ENCODE assay signal across 16 cellular contexts in the genomic region with DNA sequence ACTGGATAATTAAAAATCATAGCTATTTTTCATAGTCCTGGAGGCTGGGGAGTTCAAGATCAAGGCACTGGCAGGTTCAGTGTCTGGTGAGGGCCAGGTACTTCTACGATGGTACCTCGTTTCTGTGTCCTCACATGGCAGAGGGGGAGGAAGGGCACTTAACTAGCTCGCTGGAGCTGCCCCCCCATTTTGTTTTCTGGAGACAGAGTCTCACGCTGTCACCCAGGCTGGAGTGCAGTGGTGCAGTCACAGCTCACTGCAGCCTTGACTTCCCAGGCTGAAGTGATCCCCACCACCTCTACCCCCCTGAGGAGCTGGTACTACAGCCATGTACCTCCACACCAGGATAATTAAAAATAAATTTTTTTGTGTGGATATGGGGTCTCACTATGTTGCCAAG. TPM values are rescaled to one million over a fixed set of nuclear protein-coding genes. Genes with fewer than 3 reads are reported as not detected.
DNase-seq lines count a peak whose midpoint lies in the region; ATAC-seq and TF ChIP-seq lines count a peak whose summit lies in the region.
"Had no signal": no experiment of that assay in that cellular context is flagged by ENCODE, and none has a peak within 500 bp of the region (broad histone marks: within the 10 kb centered on the region; RNA-seq: fewer than 3 reads in every experiment).

No MANE protein-coding gene starts in this region.

- no peak overlapping the region for H3K9ac ChIP-seq in smooth muscle cell (ENCODE audit: low read depth)

- peaks cover 11% of the 10 kb centered on the region for H3K36me3 Mint-ChIP-seq in activated naive CD8-positive, alpha-beta T cell treated with anti-CD3 and anti-CD28 coated beads for 36 hours

- no peak for ATAC-seq in heart right ventricle
- ATAC-seq: CD8-positive, alpha-beta T cell; HCT116 had no signal

- TF ChIP-seq CTCF in heart right ventricle (IDR thresholded peaks at IDR 0.05) (no peak), esophagus muscularis mucosa (IDR thresholded peaks at IDR 0.05) (no peak), osteoblast (IDR thresholded peaks at IDR 0.05; ENCODE audit: extremely low read depth, low read depth, low read length) (no peak), smooth muscle cell (IDR thresholded peaks at IDR 0.05; ENCODE audit: borderline replicate concordance, insufficient read depth, poor library complexity, severe bottlenecking) (no peak)

- H3K27ac ChIP-seq in heart right ventricle (no peak overlapping the region), esophagus muscularis mucosa (replicated peaks in 1 of 4) (no peak overlapping the region), osteoblast (ENCODE audit: low read depth, low read length) (peak overlapping the region; percentile 86), smooth muscle cell (ENCODE audit: low read depth) (no peak overlapping the region)

- no peak overlapping the region for H3K4me3 Mint-ChIP-seq in activated naive CD8-positive, alpha-beta T cell treated with anti-CD3 and anti-CD28 coated beads for 36 hours
- H3K4me3 Mint-ChIP-seq: CD8-positive, alpha-beta T cell; GM23338; H9 had no signal

- H4K20me1 ChIP-seq in osteoblast (ENCODE audit: insufficient read depth, low read length) (no peaks in the 10 kb centered on the region), smooth muscle cell (ENCODE audit: low read depth) (no peaks in the 10 kb centered on the region)

- no peaks in the 10 kb centered on the region for H3K27me3 Mint-ChIP-seq in activated naive CD8-positive, alpha-beta T cell treated with anti-CD3 and anti-CD28 coated beads for 36 hours

- H3K4me1 ChIP-seq in heart right ventricle, result no peaks in the 10 kb centered on the region
- no peaks in the 10 kb centered on the region for H3K4me1 ChIP-seq in esophagus muscularis mucosa
- peaks cover 10% of the 10 kb centered on the region for H3K4me1 ChIP-seq in osteoblast (ENCODE audit: insufficient read depth, low read length)
- H3K4me1 ChIP-seq in smooth muscle cell (ENCODE audit: low read depth), result no peaks in the 10 kb centered on the region

- no peak for TF ChIP-seq POLR2A in esophagus muscularis mucosa (IDR thresholded peaks at IDR 0.05; ENCODE audit: low read depth)

- no peaks in the 10 kb centered on the region for H3F3A ChIP-seq in smooth muscle cell (ENCODE audit: low read depth)

- H3K27me3 ChIP-seq in heart right ventricle, result peaks cover 0 to 4% (median 0%) of the 10 kb centered on the region in 7 donors
- H3K27me3 ChIP-seq in esophagus muscularis mucosa, result no peaks in the 10 kb centered on the region
- H3K27me3 ChIP-seq in osteoblast (ENCODE audit: insufficient read depth, low read length), result no peaks in the 10 kb centered on the region
- H3K27me3 ChIP-seq in smooth muscle cell (ENCODE audit: low read depth), result no peaks in the 10 kb centered on the region

- H3K9me3 Mint-ChIP-seq in activated naive CD8-positive, alpha-beta T cell treated with anti-CD3 and anti-CD28 coated beads for 36 hours, result peaks cover 15% of the 10 kb centered on the region

- 86 to 92% methylated on average over 4 of the region's 4 CpGs for WGBS in heart right ventricle, 2 donors
- 94% methylated on average over 4 of the region's 4 CpGs for WGBS in esophagus muscularis mucosa
- 89% methylated on average over 4 of the region's 4 CpGs for WGBS in smooth muscle cell (ENCODE audit: low lambda C conversion rate)

- intact Hi-C loops in cardiac septum (cut with DNase I) (no loop called here), heart right ventricle (cut with DNase I) (no loop called here), esophagus muscularis mucosa (cut with DNase I) (no loop called here)

- H2AFZ ChIP-seq in osteoblast (ENCODE audit: low read length), result no peak overlapping the region
- no peak overlapping the region for H2AFZ ChIP-seq in smooth muscle cell (ENCODE audit: low read depth)

- no peak overlapping the region for H3K27ac Mint-ChIP-seq in activated naive CD8-positive, alpha-beta T cell treated with anti-CD3 and anti-CD28 coated beads for 36 hours
- H3K27ac Mint-ChIP-seq: CD8-positive, alpha-beta T cell; GM23338 had no signal

- H3K9me3 ChIP-seq in heart right ventricle, result peaks cover 0 to 27% (median 3%) of the 10 kb centered on the region in 11 donors
- H3K9me3 ChIP-seq in esophagus muscularis mucosa, result peaks cover 0 to 3% (median 0%) of the 10 kb centered on the region in 4 donors
- no peaks in the 10 kb centered on the region for H3K9me3 ChIP-seq in osteoblast (ENCODE audit: low read depth, low read length)
- no peaks in the 10 kb centered on the region for H3K9me3 ChIP-seq in smooth muscle cell (replicated peaks; ENCODE audit: low read depth)

- H3K4me3 ChIP-seq in heart right ventricle, result no peak overlapping the region
- H3K4me3 ChIP-seq in esophagus muscularis mucosa, result no peak overlapping the region
- H3K4me3 ChIP-seq in osteoblast (ENCODE audit: insufficient read depth, low read length), result no peak overlapping the region
- H3K4me3 ChIP-seq in smooth muscle cell, result no peak overlapping the region
- H3K4me3 ChIP-seq: GM23338 had no signal

- H3K36me3 ChIP-seq in heart right ventricle, result no peaks in the 10 kb centered on the region
- no peaks in the 10 kb centered on the region for H3K36me3 ChIP-seq in esophagus muscularis mucosa
- peaks cover 6% of the 10 kb centered on the region for H3K36me3 ChIP-seq in osteoblast (ENCODE audit: insufficient read depth, low read length)
- H3K36me3 ChIP-seq in smooth muscle cell (ENCODE audit: low read depth), result no peaks in the 10 kb centered on the region

- peaks cover 2% of the 10 kb centered on the region for H3K79me2 ChIP-seq in osteoblast (ENCODE audit: insufficient read depth, low read length)
- H3K79me2 ChIP-seq in smooth muscle cell (ENCODE audit: low read depth), result no peaks in the 10 kb centered on the region

- DNase-seq in cardiac septum (ENCODE audit: low spot score) (peak; percentile 43), heart right ventricle (no peak), esophagus muscularis mucosa (ENCODE audit: extremely low spot score) (peak; percentile 57), osteoblast (ENCODE audit: insufficient read length, low spot score, missing footprints) (no peak), smooth muscle cell (lab: John Stamatoyannopoulos, UW; ENCODE audit: unreplicated experiment) (no peak), COLO668 (lab: John Stamatoyannopoulos, UW; ENCODE audit: unreplicated experiment) (no peak)
- no peak for DNase-seq in activated naive CD8-positive, alpha-beta T cell treated with anti-CD3 and anti-CD28 coated beads for 36 hours
- DNase-seq: C1 segment of cervical spinal cord; CD8-positive, alpha-beta T cell; DMS 273 treated with DMSO at 0.1 percent for 48 hours; DMS79; EL; GDM1; H9 had no signal

- TF ChIP-seq EP300 in esophagus muscularis mucosa (IDR thresholded peaks at IDR 0.05), result no peak

- no peak overlapping the region for H3K4me2 ChIP-seq in osteoblast (ENCODE audit: insufficient read depth, low read length)
- no peak overlapping the region for H3K4me2 ChIP-seq in smooth muscle cell
- H3K4me2 ChIP-seq: GM23338 had no signal

- peaks cover 4% of the 10 kb centered on the region for H3K4me1 Mint-ChIP-seq in activated naive CD8-positive, alpha-beta T cell treated with anti-CD3 and anti-CD28 coated beads for 36 hours
- H3K4me1 Mint-ChIP-seq: GM23338 had no signal

RNA-seq across cellular contexts. Expression of gene ASB1, which starts 40.3 kb away (rescaled TPM):
- total RNA-seq in cardiac septum (54.8 TPM), heart right ventricle (10 to 100 TPM; 31.4 to 61.5 (median 51.2) TPM), esophagus muscularis mucosa (10 to 100 TPM; 19.9 to 42.1 (median 33.9) TPM), osteoblast (26.5 and 27.9 TPM in 2 replicates), smooth muscle cell (10.9 and 24.8 TPM in 2 replicates)
- polyA plus RNA-seq in heart right ventricle (10 to 100 TPM; 32.0 to 41.9 TPM), smooth muscle cell (27.3 and 37.5 TPM in 2 replicates)
- 10 to 100 TPM; 40.2 to 47.0 TPM for total RNA-seq in activated naive CD8-positive, alpha-beta T cell treated with anti-CD3 and anti-CD28 coated beads for 36 hours

Comparison
In these comparisons a context has a peak if more than half of its experiments do, and no peak if none do; other contexts are left out.
1. DNase-seq: peak in cardiac septum (single experiment) and esophagus muscularis mucosa (single experiment); none in heart right ventricle (0 of 2), osteoblast (single experiment), smooth muscle cell (single experiment), activated naive CD8-positive, alpha-beta T cell treated with anti-CD3 and anti-CD28 coated beads for 36 hours (single experiment) and COLO668 (single experiment).